ENCODE assay signal across 2 cellular contexts in the genomic region with DNA sequence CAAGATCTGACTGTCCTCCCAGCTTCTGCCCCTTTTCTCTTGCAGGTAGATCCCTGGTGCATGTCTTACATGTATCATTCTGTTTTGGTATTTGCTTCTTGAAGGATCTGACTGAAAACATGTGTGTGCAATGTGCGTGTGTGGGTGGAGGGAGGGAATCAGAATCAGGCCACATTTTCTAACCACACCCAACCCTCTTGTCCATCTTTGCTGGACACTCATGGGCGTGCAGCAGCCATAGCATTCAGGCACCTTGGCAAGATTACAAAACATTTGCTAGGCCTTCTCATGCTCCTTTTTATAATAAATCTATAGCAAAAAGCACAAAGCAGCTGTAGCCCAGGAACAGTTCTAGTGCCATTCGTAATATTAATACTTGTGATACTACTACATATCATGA.
TF ChIP-seq lines count a peak whose summit lies in the region.

No MANE protein-coding gene starts in this region.

TF ChIP-seq in SK-N-SH, 30 proteins besides CTCF, POLR2A, EP300 and RAD21 (continued from another document):
- TF ChIP-seq USF1 (IDR thresholded peaks at IDR 0.05; ENCODE audit: borderline replicate concordance, low read depth), result no peak
- TF ChIP-seq FOSL2 (IDR thresholded peaks at IDR 0.05; ENCODE audit: borderline replicate concordance, low read depth), result no peak
- TF ChIP-seq, protein P1, sequence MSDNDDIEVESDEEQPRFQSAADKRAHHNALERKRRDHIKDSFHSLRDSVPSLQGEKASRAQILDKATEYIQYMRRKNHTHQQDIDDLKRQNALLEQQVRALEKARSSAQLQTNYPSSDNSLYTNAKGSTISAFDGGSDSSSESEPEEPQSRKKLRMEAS (IDR thresholded peaks at IDR 0.05; ENCODE audit: low read depth), result no peak
- no peak for TF ChIP-seq CHD2 (IDR thresholded peaks at IDR 0.05; ENCODE audit: low read length, partially characterized antibody)
- TF ChIP-seq, protein P2, sequence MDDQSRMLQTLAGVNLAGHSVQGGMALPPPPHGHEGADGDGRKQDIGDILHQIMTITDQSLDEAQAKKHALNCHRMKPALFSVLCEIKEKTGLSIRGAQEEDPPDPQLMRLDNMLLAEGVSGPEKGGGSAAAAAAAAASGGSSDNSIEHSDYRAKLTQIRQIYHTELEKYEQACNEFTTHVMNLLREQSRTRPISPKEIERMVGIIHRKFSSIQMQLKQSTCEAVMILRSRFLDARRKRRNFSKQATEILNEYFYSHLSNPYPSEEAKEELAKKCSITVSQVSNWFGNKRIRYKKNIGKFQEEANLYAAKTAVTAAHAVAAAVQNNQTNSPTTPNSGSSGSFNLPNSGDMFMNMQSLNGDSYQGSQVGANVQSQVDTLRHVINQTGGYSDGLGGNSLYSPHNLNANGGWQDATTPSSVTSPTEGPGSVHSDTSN (IDR thresholded peaks at IDR 0.05), result no peak
- no peak for TF ChIP-seq TAF1 (IDR thresholded peaks at IDR 0.05; ENCODE audit: borderline replicate concordance, low read depth, low read length)
- no peak for TF ChIP-seq USF2 (IDR thresholded peaks at IDR 0.05; ENCODE audit: borderline replicate concordance, low read depth, low read length)
- TF ChIP-seq, protein P3, sequence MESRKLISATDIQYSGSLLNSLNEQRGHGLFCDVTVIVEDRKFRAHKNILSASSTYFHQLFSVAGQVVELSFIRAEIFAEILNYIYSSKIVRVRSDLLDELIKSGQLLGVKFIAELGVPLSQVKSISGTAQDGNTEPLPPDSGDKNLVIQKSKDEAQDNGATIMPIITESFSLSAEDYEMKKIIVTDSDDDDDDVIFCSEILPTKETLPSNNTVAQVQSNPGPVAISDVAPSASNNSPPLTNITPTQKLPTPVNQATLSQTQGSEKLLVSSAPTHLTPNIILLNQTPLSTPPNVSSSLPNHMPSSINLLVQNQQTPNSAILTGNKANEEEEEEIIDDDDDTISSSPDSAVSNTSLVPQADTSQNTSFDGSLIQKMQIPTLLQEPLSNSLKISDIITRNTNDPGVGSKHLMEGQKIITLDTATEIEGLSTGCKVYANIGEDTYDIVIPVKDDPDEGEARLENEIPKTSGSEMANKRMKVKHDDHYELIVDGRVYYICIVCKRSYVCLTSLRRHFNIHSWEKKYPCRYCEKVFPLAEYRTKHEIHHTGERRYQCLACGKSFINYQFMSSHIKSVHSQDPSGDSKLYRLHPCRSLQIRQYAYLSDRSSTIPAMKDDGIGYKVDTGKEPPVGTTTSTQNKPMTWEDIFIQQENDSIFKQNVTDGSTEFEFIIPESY (IDR thresholded peaks at IDR 0.05; ENCODE audit: borderline replicate concordance, low read depth), result no peak
- no peak for TF ChIP-seq SMC3 (IDR thresholded peaks at IDR 0.05; ENCODE audit: low read depth, low read length)
- no peak for TF ChIP-seq ELF1 (IDR thresholded peaks at IDR 0.05)
- no peak for TF ChIP-seq YY1 (IDR thresholded peaks at IDR 0.05; ENCODE audit: low read depth)
- no peak for TF ChIP-seq TEAD4 (IDR thresholded peaks at IDR 0.05; ENCODE audit: borderline replicate concordance, insufficient read depth)
- no peak for TF ChIP-seq SIN3A (IDR thresholded peaks at IDR 0.05; ENCODE audit: borderline replicate concordance, low read depth, low read length)
- no peak for TF ChIP-seq FOXM1 (IDR thresholded peaks at IDR 0.05; ENCODE audit: low read depth)
- no peak for TF ChIP-seq RCOR1 (IDR thresholded peaks at IDR 0.05; ENCODE audit: low read length)
- no peak for TF ChIP-seq RXRA (IDR thresholded peaks at IDR 0.05; ENCODE audit: borderline replicate concordance, low read depth)
- TF ChIP-seq POLR2AphosphoS5 (IDR thresholded peaks at IDR 0.05; ENCODE audit: low read depth, low read length), result no peak
- TF ChIP-seq GABPA (IDR thresholded peaks at IDR 0.05; ENCODE audit: low read depth), result no peak
TF ChIP-seq in SK-N-SH: peak in this region for 0.

TF ChIP-seq in SK-N-SH treated with all-trans-retinoic acid at 6 μM for 48 hours, 23 proteins besides CTCF, POLR2A, EP300 and RAD21 (continued from another document):
- TF ChIP-seq CREB5 (CRISPR knock-in tag; IDR thresholded peaks at IDR 0.05; ENCODE audit: low read depth) (no peak), ZC3H10 (CRISPR knock-in tag; IDR thresholded peaks at IDR 0.05) (no peak), SNAI2 (CRISPR knock-in tag; IDR thresholded peaks at IDR 0.05) (no peak), PPARA (CRISPR knock-in tag; IDR thresholded peaks at IDR 0.05; ENCODE audit: borderline replicate concordance) (no peak), ISL1 (CRISPR knock-in tag; IDR thresholded peaks at IDR 0.05) (no peak), ZNF8 (CRISPR knock-in tag; IDR thresholded peaks at IDR 0.05) (no peak), GLIS3 (CRISPR knock-in tag; IDR thresholded peaks at IDR 0.05) (no peak), PATZ1 (CRISPR knock-in tag; IDR thresholded peaks at IDR 0.05; ENCODE audit: borderline replicate concordance) (no peak), ZFP30 (CRISPR knock-in tag; IDR thresholded peaks at IDR 0.05) (no peak), CSDC2 (CRISPR knock-in tag; IDR thresholded peaks at IDR 0.05) (no peak), ZNF70 (CRISPR knock-in tag; IDR thresholded peaks at IDR 0.05) (no peak), TCF4 (CRISPR knock-in tag; IDR thresholded peaks at IDR 0.05; ENCODE audit: borderline replicate concordance) (no peak), ZFP3 (CRISPR knock-in tag; IDR thresholded peaks at IDR 0.05) (no peak), RARB (CRISPR knock-in tag; IDR thresholded peaks at IDR 0.05) (no peak), OSR1 (CRISPR knock-in tag; IDR thresholded peaks at IDR 0.05) (no peak), ESRRG (CRISPR knock-in tag; IDR thresholded peaks at IDR 0.05) (no peak), TOX (CRISPR knock-in tag; IDR thresholded peaks at IDR 0.05; ENCODE audit: borderline replicate concordance) (no peak), ZNF565 (CRISPR knock-in tag; conservative IDR thresholded peaks at IDR 0.05; ENCODE audit: low read depth) (no peak)
- TF ChIP-seq, protein P4, sequence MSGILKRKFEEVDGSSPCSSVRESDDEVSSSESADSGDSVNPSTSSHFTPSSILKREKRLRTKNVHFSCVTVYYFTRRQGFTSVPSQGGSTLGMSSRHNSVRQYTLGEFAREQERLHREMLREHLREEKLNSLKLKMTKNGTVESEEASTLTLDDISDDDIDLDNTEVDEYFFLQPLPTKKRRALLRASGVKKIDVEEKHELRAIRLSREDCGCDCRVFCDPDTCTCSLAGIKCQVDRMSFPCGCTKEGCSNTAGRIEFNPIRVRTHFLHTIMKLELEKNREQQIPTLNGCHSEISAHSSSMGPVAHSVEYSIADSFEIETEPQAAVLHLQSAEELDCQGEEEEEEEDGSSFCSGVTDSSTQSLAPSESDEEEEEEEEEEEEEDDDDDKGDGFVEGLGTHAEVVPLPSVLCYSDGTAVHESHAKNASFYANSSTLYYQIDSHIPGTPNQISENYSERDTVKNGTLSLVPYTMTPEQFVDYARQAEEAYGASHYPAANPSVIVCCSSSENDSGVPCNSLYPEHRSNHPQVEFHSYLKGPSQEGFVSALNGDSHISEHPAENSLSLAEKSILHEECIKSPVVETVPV (CRISPR knock-in tag; IDR thresholded peaks at IDR 0.05), result no peak
